In the genomic region with DNA sequence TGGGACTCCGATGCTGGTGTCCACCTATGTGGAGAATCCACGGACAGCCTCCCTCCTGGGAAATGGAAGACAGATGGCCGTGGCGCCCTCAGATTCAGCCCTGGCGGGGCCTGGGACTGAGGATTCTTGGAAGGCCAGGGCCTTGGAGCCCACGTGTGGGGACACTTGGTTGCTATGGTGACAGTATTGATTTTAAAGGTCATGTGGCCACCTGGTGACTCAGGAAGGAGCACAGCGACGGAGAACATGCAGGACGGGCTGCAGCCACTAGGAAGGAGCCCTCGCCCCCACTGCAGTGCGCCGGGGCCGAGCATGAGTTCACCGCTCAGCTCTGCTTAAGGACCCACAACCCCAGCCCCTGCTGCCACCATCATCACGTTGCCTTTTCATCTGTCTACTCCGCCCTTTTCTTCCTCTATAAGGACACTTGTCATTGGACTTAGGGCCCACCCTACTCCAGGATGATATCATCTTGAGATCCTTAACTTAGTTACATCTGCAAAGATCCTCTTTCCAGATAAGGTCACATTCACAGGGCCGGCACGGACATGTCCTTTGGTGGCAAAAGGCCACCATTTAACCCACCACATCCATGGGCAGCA, we compare ENCODE assay signal across 18 cellular contexts. TPM values are rescaled to one million over a fixed set of nuclear protein-coding genes. Genes with fewer than 3 reads are reported as not detected.
DNase-seq lines count a peak whose midpoint lies in the region; ATAC-seq, FAIRE-seq and TF ChIP-seq lines count a peak whose summit lies in the region.
"Had no signal": no experiment of that assay in that cellular context is flagged by ENCODE, and none has a peak within 500 bp of the region (broad histone marks: within the 10 kb centered on the region; RNA-seq: fewer than 3 reads in every experiment).

No MANE protein-coding gene starts in this region.

- H3K4me1 Mint-ChIP-seq in H9 (peaks cover 10 to 13% of the 10 kb centered on the region in 2 experiments), neural progenitor cell (peaks cover 19% of the 10 kb centered on the region)

- H4K20me1 ChIP-seq in H9 (ENCODE audit: control insufficient read depth, insufficient read depth, insufficient read length) = peaks cover 4% of the 10 kb centered on the region
- H4K20me1 ChIP-seq in K562 (replicated peaks; ENCODE audit: control insufficient read depth, insufficient read depth, low read length) = no peaks in the 10 kb centered on the region
- H4K20me1 ChIP-seq in neural progenitor cell (ENCODE audit: low read depth) = peaks cover 12% of the 10 kb centered on the region

- no peak overlapping the region; a peak in 1 of 7 replicates for H3K27ac Mint-ChIP-seq in H9
- peak overlapping the region; percentile 60 for H3K27ac Mint-ChIP-seq in neural progenitor cell
- H3K27ac Mint-ChIP-seq: mesothelial cell of epicardium; T-helper 1 cell treated with Interleukin-12 subunit alpha and Interleukin-12 subunit beta and Interleukin-4 antibody, amounts not matched to agents 30 μg/mL and 1 μg/mL, for 36 hours had no signal

- no peak overlapping the region for H2BK15ac ChIP-seq in H9 (ENCODE audit: low read depth, low read length)

- in situ Hi-C loops in K562 (cut with MboI) = no loop called here

- H3K4ac ChIP-seq in H9 (ENCODE audit: low read depth, low read length) = no peak overlapping the region

- H2AFZ ChIP-seq in H9 (ENCODE audit: low read length) = no peak overlapping the region
- peak overlapping the region; percentile 72 for H2AFZ ChIP-seq in K562 (ENCODE audit: low read depth, low read length)
- no peak overlapping the region for H2AFZ ChIP-seq in neural progenitor cell (replicated peaks)

- no peaks in the 10 kb centered on the region for H3K9me3 ChIP-seq in H9 (ENCODE audit: control insufficient read depth, low read depth, low read length)
- H3K9me3 ChIP-seq in K562 (replicated peaks; ENCODE audit: control insufficient read depth, insufficient read depth, low read depth, low read length) = no peaks in the 10 kb centered on the region; the same call in 1 of the 2 replicates
- H3K9me3 ChIP-seq in neural progenitor cell (ENCODE audit: low read depth) = no peaks in the 10 kb centered on the region

- H4K5ac ChIP-seq in H9 (ENCODE audit: insufficient read length, low read depth, low read length) = no peak overlapping the region

- BruUV-seq in K562 (replicated peaks; lab: Mats Ljungman, UMichigan) = no TSS peak

- ATAC-seq in K562 (peak; percentile 87), HG03469 (IDR thresholded peaks at IDR 0.05; ENCODE audit: unreplicated experiment) (no peak)

- peak; percentile 18; the same call in 1 of the 2 replicates for TF ChIP-seq EP300 in K562 (IDR thresholded peaks at IDR 0.05; ENCODE audit: low read length)

- no peak overlapping the region for H4K91ac ChIP-seq in H9 (ENCODE audit: insufficient read length, low read depth, low read length)

- WGBS in H9 (ENCODE audit: extremely low coverage, insufficient read length, low lambda C conversion rate) = no CpG with 5 or more reads among the region's 18 CpGs
- whole genome bisulfite sequencing in K562 (ENCODE audit: insufficient coverage, low coverage, missing lambda C conversion rate) = 8% methylated on average over 17 of the region's 18 CpGs

- H3T11ph ChIP-seq in H9 (ENCODE audit: low read length) = no peak overlapping the region

- no peaks in the 10 kb centered on the region for H3F3A ChIP-seq in neural progenitor cell (ENCODE audit: low read depth)

- H3K27me3 Mint-ChIP-seq in H9 (ENCODE audit: low read depth) (peaks cover 59% of the 10 kb centered on the region), neural progenitor cell (ENCODE audit: insufficient read depth, low read depth) (peaks cover 12% of the 10 kb centered on the region)

- TF ChIP-seq RAD21 in K562 (CRISPR knock-in tag; conservative IDR thresholded peaks at IDR 0.05 in 1 of 2, IDR thresholded peaks at IDR 0.05 in 1 of 2) = peak in 1 of 2 experiments; percentile 19; a peak in 2 of 4 replicates

- H3K4me3 Mint-ChIP-seq in H9 = no peak overlapping the region
- no peak overlapping the region for H3K4me3 Mint-ChIP-seq in neural progenitor cell
- H3K4me3 Mint-ChIP-seq: mesothelial cell of epicardium; T-helper 1 cell treated with Interleukin-12 subunit alpha and Interleukin-12 subunit beta and Interleukin-4 antibody, amounts not matched to agents 30 μg/mL and 1 μg/mL, for 36 hours had no signal

- H3K36me3 Mint-ChIP-seq in H9 (ENCODE audit: insufficient read depth in 1 of 3, low read depth in 3 of 3) = peaks cover 3 to 5% (median 4%) of the 10 kb centered on the region in 3 experiments; a peak in 6 of 7 replicates
- peaks cover 4% of the 10 kb centered on the region for H3K36me3 Mint-ChIP-seq in neural progenitor cell
- H3K36me3 Mint-ChIP-seq: mesothelial cell of epicardium had no signal

- no peak overlapping the region for H3K23ac ChIP-seq in H9 (ENCODE audit: insufficient read length, low read depth, low read length)

- no peak overlapping the region for H2BK5ac ChIP-seq in H9 (ENCODE audit: insufficient read length, low read length)

- no peak for TF ChIP-seq POLR2A in K562 (conservative IDR thresholded peaks at IDR 0.05)

- H2AK5ac ChIP-seq in H9 (ENCODE audit: insufficient read length, low read length) = no peak overlapping the region

- POLR2A ChIA-PET in K562 (lab: Yijun Ruan, JAX) = no interaction called here

- H3K4me2 ChIP-seq in H9 (ENCODE audit: insufficient read depth, insufficient read length, low read length) = no peak overlapping the region
- H3K4me2 ChIP-seq in K562 (ENCODE audit: insufficient read depth, low read length) = peak overlapping the region; percentile 51
- H3K4me2 ChIP-seq in neural progenitor cell = no peak overlapping the region

- H3K9me3 Mint-ChIP-seq in H9 (peaks cover 8 to 10% of the 10 kb centered on the region in 2 experiments), neural progenitor cell (no peaks in the 10 kb centered on the region)
- H3K9me3 Mint-ChIP-seq: T-helper 1 cell treated with Interleukin-12 subunit alpha and Interleukin-12 subunit beta and Interleukin-4 antibody, amounts not matched to agents 30 μg/mL and 1 μg/mL, for 36 hours had no signal

- H3K4me3 ChIP-seq in K562 = no peak overlapping the region
- no peak overlapping the region for H3K4me3 ChIP-seq in neural progenitor cell

- CTCF ChIA-PET in K562 (lab: Yijun Ruan, JAX; ENCODE audit: low intra/inter-chr PET ratio) = no interaction called here

- peak; percentile 81 for FAIRE-seq in K562 (lab: Jason Lieb, UNC)
- FAIRE-seq: A204.1 had no signal

- no peak overlapping the region for H3K14ac ChIP-seq in H9 (ENCODE audit: insufficient read depth, low read length)

- H3K79me2 ChIP-seq in H9 (ENCODE audit: insufficient read depth, low read length) (peaks cover 2% of the 10 kb centered on the region; the same call in 1 of the 2 replicates), K562 (ENCODE audit: control insufficient read depth, insufficient read depth, low read length) (no peaks in the 10 kb centered on the region), neural progenitor cell (ENCODE audit: low read depth) (no peaks in the 10 kb centered on the region)

- H2BK12ac ChIP-seq in H9 (ENCODE audit: insufficient read length, low read depth, low read length) = no peak overlapping the region

- H2BK120ac ChIP-seq in H9 (ENCODE audit: low read depth, low read length, poor library complexity, severe bottlenecking) = no peak overlapping the region

- H3K9ac ChIP-seq in H9 (ENCODE audit: extremely low read depth, insufficient read length, low read length) = no peak overlapping the region
- no peak overlapping the region for H3K9ac ChIP-seq in K562 (ENCODE audit: insufficient read depth in 1 of 2, low read depth in 2 of 2, low read length in 2 of 2)
- no peak overlapping the region for H3K9ac ChIP-seq in neural progenitor cell

- no peaks in the 10 kb centered on the region for H3K79me1 ChIP-seq in H9 (ENCODE audit: insufficient read depth, low read depth, low read length, poor library complexity, severe bottlenecking)

- no peak overlapping the region for H4K8ac ChIP-seq in H9 (replicated peaks; ENCODE audit: insufficient read length, low read depth, low read length)

- DNase-seq in NCI-H2029 (lab: John Stamatoyannopoulos, UW) = peak; percentile 34
- DNase-seq in NCI-H2029 treated with DMSO at 0.1 percent for 48 hours (lab: John Stamatoyannopoulos, UW) = no peak
- DNase-seq in H9 = peak; percentile 79
- DNase-seq in K562 (ENCODE audit: extremely low read depth in 1 of 4, low spot score in 3 of 4) = peak; percentile 64 to 85 (median 70)
- peak; percentile 38 for DNase-seq in neural progenitor cell (ENCODE audit: low spot score)
- no peak for DNase-seq in activated CD4-positive, alpha-beta T cell treated with anti-CD3 and anti-CD28 coated beads for 48 hours
- no peak for DNase-seq in cortex of kidney (lab: John Stamatoyannopoulos, UW)
- DNase-seq: activated CD4-positive, alpha-beta T cell treated with anti-CD3 and anti-CD28 coated beads, Interleukin-2, amount 50 U/mL, for 1 hour; brain microvascular endothelial cell; effector CD8-positive, alpha-beta T cell; HCEC 1CT; NCI-H2171 treated with DMSO at 0.1 percent for 48 hours; stimulated activated CD4-positive, alpha-beta T cell treated with anti-CD3 and anti-CD28 coated beads, Interleukin-12 subunit alpha, Interleukin-12 subunit beta, amount 100 ng/mL, for 4 hours; substantia nigra had no signal

- no peak overlapping the region for H3K18ac ChIP-seq in H9 (ENCODE audit: insufficient read length, low read depth, low read length)

- H2BK20ac ChIP-seq in H9 (ENCODE audit: low read depth, low read length, poor library complexity, severe bottlenecking) = no peak overlapping the region

- H3K27me3 ChIP-seq in H9 (ENCODE audit: insufficient read depth, low read length) = peaks cover 16% of the 10 kb centered on the region; the same call in 1 of the 2 replicates
- H3K27me3 ChIP-seq in K562 (ENCODE audit: control insufficient read depth in 2 of 2, insufficient read depth in 2 of 2, low read length in 2 of 2) = peaks cover 3 to 9% of the 10 kb centered on the region in 2 experiments; a peak in 3 of 5 replicates
- H3K27me3 ChIP-seq in neural progenitor cell = peaks cover 61% of the 10 kb centered on the region
- H3K27me3 ChIP-seq: brain microvascular endothelial cell had no signal

- H3K36me3 ChIP-seq in K562 (ENCODE audit: control insufficient read depth, insufficient read depth, low read length) (no peaks in the 10 kb centered on the region), neural progenitor cell (no peaks in the 10 kb centered on the region)
- H3K36me3 ChIP-seq: brain microvascular endothelial cell had no signal

- H3K9me1 ChIP-seq in K562 (ENCODE audit: control insufficient read depth, insufficient read depth, low read length) = no peaks in the 10 kb centered on the region

- H3K27ac ChIP-seq in H9 (ENCODE audit: insufficient read length, low read depth, low read length) = no peak overlapping the region
- H3K27ac ChIP-seq in K562 (ENCODE audit: extremely low read depth, low read depth, low read length) = no peak overlapping the region
- no peak overlapping the region for H3K27ac ChIP-seq in neural progenitor cell
- H3K27ac ChIP-seq: brain microvascular endothelial cell had no signal

- intact Hi-C loops in K562 (cut with micrococcal nuclease) = no loop called here

- H3K23me2 ChIP-seq in H9 (ENCODE audit: insufficient read length, low read depth, low read length, poor library complexity, severe bottlenecking) = peaks cover 11% of the 10 kb centered on the region

- no peak overlapping the region for H3K56ac ChIP-seq in H9 (ENCODE audit: insufficient read length, low read depth, low read length)

- TF ChIP-seq CTCF in H9 (conservative IDR thresholded peaks at IDR 0.05) (peak; percentile 23; the same call in 2 of the 3 replicates), K562 (IDR thresholded peaks at IDR 0.05 in 2 of 3, conservative IDR thresholded peaks at IDR 0.05 in 1 of 3; ENCODE audit: insufficient read depth in 2 of 3, low read depth in 1 of 3, low read length in 3 of 3) (peak; percentile 18 to 30 (median 20); a peak in 1 of 6 replicates), neural progenitor cell (IDR thresholded peaks at IDR 0.05) (no peak)

- H3K4me1 ChIP-seq in H9 (ENCODE audit: insufficient read depth, low read length) (no peaks in the 10 kb centered on the region), K562 (replicated peaks in 1 of 2; ENCODE audit: control insufficient read depth in 2 of 2, insufficient read depth in 2 of 2, low read length in 2 of 2) (peaks cover 10 to 39% of the 10 kb centered on the region in 2 experiments), neural progenitor cell (peaks cover 13% of the 10 kb centered on the region)

RNA-seq across cellular contexts. Expression of gene STK32C, which starts 3.7 kb away (rescaled TPM):
- total RNA-seq in H9 (2021) (11.3 and 13.1 TPM in 2 replicates), K562 (2014; rRNA removed) (15.4 and 20.6 TPM in 2 replicates), K562 (2014; rRNA removed; fragmentation: Illumina TruSeq; extraction: Trizol) (4.5 and 5.1 TPM in 2 replicates), K562 (2015; rRNA removed; fragmentation: Illumina TruSeq; extraction: Trizol) (6.5 and 8.3 TPM in 2 replicates), K562 (2021) (11.5 and 14.1 TPM in 2 replicates), neural progenitor cell (ENCODE audit: low replicate concordance) (2.5 and 13.5 TPM in 2 replicates)
- total RNA-seq in K562 (2011; cell fraction: chromatin; rRNA removed; ENCODE audit: low replicate concordance) = 6.5 and 11.6 TPM in 2 replicates
- total RNA-seq in K562 (2011; cell fraction: nucleolus; rRNA removed) = 13.8 and 19.2 TPM in 2 replicates
- total RNA-seq in K562 (2011; cell fraction: nucleoplasm; rRNA removed) = 12.1 and 15.1 TPM in 2 replicates
- polyA plus RNA-seq in K562 (2011; rRNA removed) (8.2 and 8.9 TPM in 2 replicates), K562 (2014; fragmentation: Illumina TruSeq; extraction: Trizol) (4.7 and 9.7 TPM in 2 replicates), K562 (2014; fragmentation: Nextera tagmentation; extraction: Ambion mirVana) (1 to 10 TPM; 1.5 to 2.4 TPM), K562 (2014; rRNA removed) (18.5 and 20.9 TPM in 2 replicates)
- 5.6 and 6.4 TPM in 2 replicates for polyA plus RNA-seq in K562 (2011; cell fraction: cytosol; rRNA removed)
- polyA plus RNA-seq in K562 (2011; cell fraction: nucleus; rRNA removed) = 12.3 and 14.7 TPM in 2 replicates
- 11.5 and 18.9 TPM in 2 replicates for polyA plus RNA-seq in K562 (2012)
- polyA minus RNA-seq in K562 (2011; rRNA and poly(A)+ RNA removed) = 4.0 and 5.7 TPM in 2 replicates
- polyA minus RNA-seq in K562 (2011; cell fraction: cytosol; rRNA and poly(A)+ RNA removed) = 3.5 and 3.9 TPM in 2 replicates
- 8.2 and 8.3 TPM in 2 replicates for polyA minus RNA-seq in K562 (2011; cell fraction: nucleus; rRNA and poly(A)+ RNA removed)

RNA-seq across cellular contexts. Expression of gene LRRC27, which starts 20.6 kb away (rescaled TPM):
- total RNA-seq in H9 (2021) = 1.9 and 2.7 TPM in 2 replicates
- 8.1 and 11.5 TPM in 2 replicates for total RNA-seq in K562 (2011; cell fraction: chromatin; rRNA removed; ENCODE audit: low replicate concordance)
- total RNA-seq in K562 (2011; cell fraction: nucleolus; rRNA removed) = 4.9 and 5.3 TPM in 2 replicates
- total RNA-seq in K562 (2011; cell fraction: nucleoplasm; rRNA removed) = 4.6 and 5.2 TPM in 2 replicates
- total RNA-seq in K562 (2014; rRNA removed) = 1.00 and 2.2 TPM in 2 replicates
- total RNA-seq in K562 (2014; rRNA removed; fragmentation: Illumina TruSeq; extraction: Trizol) = 1.3 and 1.5 TPM in 2 replicates
- total RNA-seq in K562 (2015; rRNA removed; fragmentation: Illumina TruSeq; extraction: Trizol) = 1.2 and 1.3 TPM in 2 replicates
- total RNA-seq in K562 (2021) = 2.3 TPM in 2 replicates
- polyA plus RNA-seq in K562 (2011; rRNA removed) = 2.2 and 2.3 TPM in 2 replicates
- 1.8 and 2.2 TPM in 2 replicates for polyA plus RNA-seq in K562 (2011; cell fraction: cytosol; rRNA removed)
- polyA plus RNA-seq in K562 (2011; cell fraction: nucleus; rRNA removed) = 7.7 and 13.9 TPM in 2 replicates
- 1.8 and 5.9 TPM in 2 replicates for polyA plus RNA-seq in K562 (2012)
- 1.4 and 2.6 TPM in 2 replicates for polyA plus RNA-seq in K562 (2014; fragmentation: Illumina TruSeq; extraction: Trizol)
- under 1 TPM; 0.10 to 0.38 TPM for polyA plus RNA-seq in K562 (2014; fragmentation: Nextera tagmentation; extraction: Ambion mirVana)
- 1.7 and 2.7 TPM in 2 replicates for polyA plus RNA-seq in K562 (2014; rRNA removed)
- polyA minus RNA-seq in K562 (2011; rRNA and poly(A)+ RNA removed) = 0.93 and 1.4 TPM in 2 replicates
- polyA minus RNA-seq in K562 (2011; cell fraction: cytosol; rRNA and poly(A)+ RNA removed) = 0.86 TPM in 1 of 2 replicates, not detected in the other
- polyA minus RNA-seq in K562 (2011; cell fraction: nucleus; rRNA and poly(A)+ RNA removed) = 2.7 and 3.3 TPM in 2 replicates
- 8.0 and 16.9 TPM in 2 replicates for total RNA-seq in neural progenitor cell (ENCODE audit: low replicate concordance)

Comparison
In these comparisons a context has a peak if more than half of its experiments do, and no peak if none do; other contexts are left out.
1. DNase-seq: peak in NCI-H2029 (single experiment), H9 (single experiment), K562 (4 of 4) and neural progenitor cell (single experiment); none in NCI-H2029 treated with DMSO at 0.1 percent for 48 hours (single experiment), activated CD4-positive, alpha-beta T cell treated with anti-CD3 and anti-CD28 coated beads for 48 hours (single experiment) and cortex of kidney (single experiment).